Comparison of ENCODE assay signal across 8 cellular contexts in genomic region chr19:11373885-11374448, GRCh38. TPM values are rescaled to one million over a fixed set of nuclear protein-coding genes. Genes with fewer than 3 reads are reported as not detected.
DNase-seq lines count a peak whose midpoint lies in the region; ATAC-seq and TF ChIP-seq lines count a peak whose summit lies in the region.

No MANE protein-coding gene starts in this region.

- H3K27me3 ChIP-seq in AG04450 (ENCODE audit: control insufficient read depth, insufficient read depth, low read length) (no peaks in the 10 kb centered on the region), mesenchymal stem cell (ENCODE audit: control insufficient read depth in 1 of 2, insufficient read depth in 1 of 2, low read length in 2 of 2) (no peaks in the 10 kb centered on the region)

- no peak overlapping the region for H2AK5ac ChIP-seq in mesenchymal stem cell (ENCODE audit: low read length, severe bottlenecking)

- H2BK120ac ChIP-seq in mesenchymal stem cell (ENCODE audit: low read depth, low read length): no peak overlapping the region

- H3K36me3 ChIP-seq in mesenchymal stem cell (ENCODE audit: control insufficient read depth in 1 of 2, insufficient read depth in 2 of 2, low read depth in 1 of 2, low read length in 2 of 2): peaks cover 0 to 3% of the 10 kb centered on the region in 2 experiments

- H3K14ac ChIP-seq in mesenchymal stem cell (ENCODE audit: low read length in 2 of 2): no peak overlapping the region

- in situ Hi-C loops in KBM-7 (cut with MboI; ENCODE audit: low pct_unique_long_range_greater_than_20kb, low sequenced_read_pairs): no loop called here
- in situ Hi-C loops in astrocyte of the cerebellum (cut with HindIII; ENCODE audit: low sequenced_read_pairs): no loop called here

- no peak overlapping the region for H4K91ac ChIP-seq in mesenchymal stem cell (ENCODE audit: low read length)

- no peak overlapping the region for H2BK15ac ChIP-seq in mesenchymal stem cell (ENCODE audit: low read depth, poor library complexity, severe bottlenecking)

- no peak overlapping the region for H2BK5ac ChIP-seq in mesenchymal stem cell (ENCODE audit: low read depth, low read length, poor library complexity, severe bottlenecking)

- H3K4me1 ChIP-seq in mesenchymal stem cell (ENCODE audit: control insufficient read depth, insufficient read depth, low read depth, low read length): peaks cover 28% of the 10 kb centered on the region

- no peak for ATAC-seq in GM21723 (IDR thresholded peaks at IDR 0.05; ENCODE audit: unreplicated experiment)
- no peak for ATAC-seq in GM21576 (IDR thresholded peaks at IDR 0.05; ENCODE audit: unreplicated experiment)

- H3K4me2 ChIP-seq in mesenchymal stem cell (ENCODE audit: low read length, poor library complexity, severe bottlenecking): peak overlapping the region; percentile 65

- no peak overlapping the region for H4K8ac ChIP-seq in mesenchymal stem cell (ENCODE audit: low read length)

- DNase-seq in AG04450 (ENCODE audit: low read depth, low spot score) (no peak), KBM-7 (peak; percentile 58), astrocyte of the cerebellum (ENCODE audit: low read depth) (no peak), mesenchymal stem cell (no peak), NCI-H2081 treated with DMSO at 0.1 percent for 48 hours (lab: John Stamatoyannopoulos, UW) (no peak), AG08396 (ENCODE audit: low spot score) (no peak)

- no peak overlapping the region for H3K23ac ChIP-seq in mesenchymal stem cell (ENCODE audit: low read length in 2 of 2)

- 68% methylated on average over 11 of the region's 11 CpGs for WGBS in mesenchymal stem cell

- H3K9me3 ChIP-seq in AG04450 (ENCODE audit: control insufficient read depth, insufficient read depth, low read length): no peaks in the 10 kb centered on the region; the same call in 1 of the 2 replicates
- H3K9me3 ChIP-seq in mesenchymal stem cell (ENCODE audit: control insufficient read depth, low read length): no peaks in the 10 kb centered on the region

- H3K79me1 ChIP-seq in mesenchymal stem cell (replicated peaks; ENCODE audit: low read length, poor library complexity, severe bottlenecking): peaks cover 7% of the 10 kb centered on the region

- no peak overlapping the region for H2BK12ac ChIP-seq in mesenchymal stem cell (ENCODE audit: low read length in 2 of 2)

- TF ChIP-seq CTCF in AG04450 (IDR thresholded peaks at IDR 0.05; ENCODE audit: low read depth, low read length) (no peak), astrocyte of the cerebellum (IDR thresholded peaks at IDR 0.05; ENCODE audit: low read depth, low read length, missing control alignments) (no peak)

- H3K9ac ChIP-seq in mesenchymal stem cell (ENCODE audit: low read length): peak overlapping the region; percentile 88

- H3K4me3 ChIP-seq in AG04450 (ENCODE audit: low read depth, low read length): peak overlapping the region; percentile 84
- peak overlapping the region; percentile 58 for H3K4me3 ChIP-seq in astrocyte of the cerebellum (ENCODE audit: low read depth, low read length)
- H3K4me3 ChIP-seq in mesenchymal stem cell (ENCODE audit: insufficient read depth in 1 of 2, low read depth in 1 of 2, low read length in 2 of 2): peak overlapping the region in 1 of 2 experiments; percentile 79

- H3K18ac ChIP-seq in mesenchymal stem cell (ENCODE audit: low read depth in 1 of 2, low read length in 2 of 2): no peak overlapping the region

- H2AFZ ChIP-seq in mesenchymal stem cell (ENCODE audit: low read depth, low read length): no peak overlapping the region

- no peak overlapping the region for H3K4ac ChIP-seq in mesenchymal stem cell (ENCODE audit: low read depth in 1 of 2, low read length in 2 of 2)

- POLR2A ChIA-PET in AG04450 (lab: Yijun Ruan, JAX): interaction anchor here (0.6 to 1.4 kb wide), 8 partner anchors 7 to 1497 kb away, joined by 3 to 13 read pairs (median 4); partner anchors contain the start of genes CCDC159, RAB3D and TMEM205

- H3K27ac ChIP-seq in AG04450 (ENCODE audit: low read depth, low read length) (no peak overlapping the region), mesenchymal stem cell (ENCODE audit: low read length, poor library complexity, severe bottlenecking) (no peak overlapping the region)

- CTCF ChIA-PET in AG04450 (lab: Charles Lee): interaction anchor here (0.6 to 2.1 kb wide), 4 partner anchors 9 to 80 kb away, joined by 4 to 7 read pairs (median 4); partner anchors contain the start of gene TSPAN16

RNA-seq across cellular contexts. Expression of gene SWSAP1, which starts 0.5 kb away (rescaled TPM):
- polyA plus RNA-seq in AG04450 (2011; rRNA removed): 0.88 and 0.89 TPM in 2 replicates
- 0.30 and 0.51 TPM in 2 replicates for polyA minus RNA-seq in AG04450 (2011; rRNA and poly(A)+ RNA removed)
- polyA plus RNA-seq in mesenchymal stem cell (2013, experiment 1 of 2): 3.4 TPM
- 3.8 TPM for polyA plus RNA-seq in mesenchymal stem cell (2013, experiment 2 of 2)

RNA-seq across cellular contexts. Expression of gene EPOR, which starts 10.1 kb away (rescaled TPM):
- 3.8 and 4.9 TPM in 2 replicates for polyA plus RNA-seq in AG04450 (2011; rRNA removed)
- polyA minus RNA-seq in AG04450 (2011; rRNA and poly(A)+ RNA removed): 2.1 and 2.7 TPM in 2 replicates
- 16.4 TPM for polyA plus RNA-seq in mesenchymal stem cell (2013, experiment 1 of 2)
- polyA plus RNA-seq in mesenchymal stem cell (2013, experiment 2 of 2): 17.2 TPM

RNA-seq across cellular contexts. Expression of gene PLPPR2, which starts 18.7 kb away (rescaled TPM):
- polyA plus RNA-seq in AG04450 (2011; rRNA removed): 13.8 and 18.5 TPM in 2 replicates
- polyA minus RNA-seq in AG04450 (2011; rRNA and poly(A)+ RNA removed): 11.5 and 21.1 TPM in 2 replicates
- polyA plus RNA-seq in mesenchymal stem cell (2013, experiment 1 of 2): 51.5 TPM
- 51.8 TPM for polyA plus RNA-seq in mesenchymal stem cell (2013, experiment 2 of 2)

RNA-seq across cellular contexts. Expression of gene CCDC159, which starts 27.6 kb away (rescaled TPM):
- polyA plus RNA-seq in AG04450 (2011; rRNA removed): 12.1 and 14.6 TPM in 2 replicates
- polyA minus RNA-seq in AG04450 (2011; rRNA and poly(A)+ RNA removed): 7.5 and 14.5 TPM in 2 replicates
- 22.5 TPM for polyA plus RNA-seq in mesenchymal stem cell (2013, experiment 1 of 2)
- 20.6 TPM for polyA plus RNA-seq in mesenchymal stem cell (2013, experiment 2 of 2)

RNA-seq across cellular contexts. Expression of gene TMEM205, which starts 27.9 kb away (rescaled TPM):
- polyA plus RNA-seq in AG04450 (2011; rRNA removed): 71.9 and 90.6 TPM in 2 replicates
- polyA minus RNA-seq in AG04450 (2011; rRNA and poly(A)+ RNA removed): 49.4 and 55.9 TPM in 2 replicates
- 109 TPM for polyA plus RNA-seq in mesenchymal stem cell (2013, experiment 1 of 2)
- polyA plus RNA-seq in mesenchymal stem cell (2013, experiment 2 of 2): 119 TPM
